In genomic region chr13:74045583-74045982, GRCh38 we compare ENCODE assay signal across 33 cellular contexts.
"Had no signal": no experiment of that assay in that cellular context is flagged by ENCODE, and none has a peak within 500 bp of the region (broad histone marks: within the 10 kb centered on the region; RNA-seq: fewer than 3 reads in every experiment).

No MANE protein-coding gene starts in this region.

- H3K27ac ChIP-seq: adrenal gland, body of pancreas, brain microvascular endothelial cell, breast epithelium, VCaP had no signal

- DNase-seq: activated B cell treated with CpG ODN at 0.5 μM for 24 hours; activated CD4-positive, alpha-beta memory T cell treated with anti-CD3 and anti-CD28 coated beads for 36 hours; activated CD4-positive, alpha-beta T cell treated with anti-CD3 and anti-CD28 coated beads for 4 hours; activated CD4-positive, alpha-beta T cell treated with anti-CD3 and anti-CD28 coated beads, Interleukin-2, amount 10 ng/mL, durations not matched to agents 24 days and 14 days; activated CD4-positive, alpha-beta T cell treated with anti-CD3 and anti-CD28 coated beads, Interleukin-2, amount 50 U/mL, for 1 hour; activated CD4-positive, alpha-beta T cell treated with anti-CD3 and anti-CD28 coated beads, Interleukin-2, amount 50 U/mL, for 4 hours; activated CD4-positive, CD25-positive, alpha-beta regulatory T cell treated with anti-CD3 and anti-CD28 coated beads, Interleukin-2, amount 50 U/mL, for 72 hours; activated CD8-positive, alpha-beta memory T cell treated with anti-CD3 and anti-CD28 coated beads for 24 hours; activated CD8-positive, alpha-beta memory T cell treated with anti-CD3 and anti-CD28 coated beads, Interleukin-2, amount 10 ng/mL, durations not matched to agents 7 days and 5 days; activated CD8-positive, alpha-beta memory T cell treated with anti-CD3 and anti-CD28 coated beads, Interleukin-2, amount 50 U/mL, for 48 hours; activated CD8-positive, alpha-beta T cell treated with anti-CD3 and anti-CD28 coated beads for 36 hours; activated effector memory CD4-positive, alpha-beta T cell treated with anti-CD3 and anti-CD28 coated beads, Interleukin-2, amount 50 U/mL, for 16 hours; activated gamma-delta T cell treated with Interleukin-2 at 50 U/mL for 16 hours; activated naive CD4-positive, alpha-beta T cell; activated naive CD4-positive, alpha-beta T cell treated with anti-CD3 and anti-CD28 coated beads for 36 hours; activated naive CD4-positive, alpha-beta T cell treated with anti-CD3 and anti-CD28 coated beads, Interleukin-2, amount 50 U/mL, for 16 hours; activated naive CD8-positive, alpha-beta T cell treated with anti-CD3 and anti-CD28 coated beads for 36 hours; activated T-cell treated with anti-CD3 and anti-CD28 coated beads, Interleukin-2, amount 50 U/mL, for 24 hours; activated T-cell treated with anti-CD3 and anti-CD28 coated beads, Interleukin-2, amount 50 U/mL, for 48 hours; adrenal gland; amniotic stem cell; aorta; body of pancreas; brain microvascular endothelial cell; central memory CD4-positive, alpha-beta T cell; T-helper 1 cell; T-helper 2 cell; T-helper 9 cell had no signal

- H3K27me3 ChIP-seq: adrenal gland, body of pancreas, brain microvascular endothelial cell, breast epithelium had no signal

- H3K4me3 Mint-ChIP-seq: activated B cell treated with CpG ODN at 0.5 μM for 24 hours; activated CD4-positive, alpha-beta memory T cell treated with anti-CD3 and anti-CD28 coated beads for 36 hours; activated CD4-positive, alpha-beta T cell treated with anti-CD3 and anti-CD28 coated beads, Interleukin-2, amount 10 ng/mL, durations not matched to agents 24 days and 14 days; activated CD8-positive, alpha-beta memory T cell treated with anti-CD3 and anti-CD28 coated beads, Interleukin-2, amount 10 ng/mL, durations not matched to agents 7 days and 5 days; activated CD8-positive, alpha-beta T cell treated with anti-CD3 and anti-CD28 coated beads for 36 hours; activated naive CD4-positive, alpha-beta T cell treated with anti-CD3 and anti-CD28 coated beads for 36 hours; activated naive CD8-positive, alpha-beta T cell treated with anti-CD3 and anti-CD28 coated beads for 36 hours; activated T-cell treated with anti-CD3 and anti-CD28 coated beads, Interleukin-2, amount 50 U/mL, for 24 hours; T-helper 1 cell treated with Interleukin-12 subunit alpha and Interleukin-12 subunit beta and Interleukin-4 antibody, amounts not matched to agents 30 μg/mL and 1 μg/mL, for 36 hours; T-helper 2 cell treated with Interferon-gamma antibody and Interleukin-4, amounts not matched to agents 5 μg/mL and 100 μg/mL, for 36 hours had no signal

- H3K27ac Mint-ChIP-seq: activated B cell treated with CpG ODN at 0.5 μM for 24 hours; activated CD4-positive, alpha-beta memory T cell treated with anti-CD3 and anti-CD28 coated beads for 36 hours; activated CD4-positive, alpha-beta T cell treated with anti-CD3 and anti-CD28 coated beads, Interleukin-2, amount 10 ng/mL, durations not matched to agents 24 days and 14 days; activated CD8-positive, alpha-beta memory T cell treated with anti-CD3 and anti-CD28 coated beads, Interleukin-2, amount 10 ng/mL, durations not matched to agents 7 days and 5 days; activated CD8-positive, alpha-beta T cell treated with anti-CD3 and anti-CD28 coated beads for 36 hours; activated naive CD4-positive, alpha-beta T cell treated with anti-CD3 and anti-CD28 coated beads for 36 hours; activated naive CD4-positive, alpha-beta T cell treated with anti-CD3 and anti-CD28 coated beads, Interleukin-2, amount 50 U/mL, for 72 hours; activated naive CD8-positive, alpha-beta T cell treated with anti-CD3 and anti-CD28 coated beads for 36 hours; activated T-cell treated with anti-CD3 and anti-CD28 coated beads, Interleukin-2, amount 50 U/mL, for 24 hours; T-helper 1 cell treated with Interleukin-12 subunit alpha and Interleukin-12 subunit beta and Interleukin-4 antibody, amounts not matched to agents 30 μg/mL and 1 μg/mL, for 36 hours; T-helper 2 cell treated with Interferon-gamma antibody and Interleukin-4, amounts not matched to agents 5 μg/mL and 100 μg/mL, for 36 hours had no signal

- H3K9me3 Mint-ChIP-seq: activated B cell treated with CpG ODN at 0.5 μM for 24 hours; activated CD4-positive, alpha-beta memory T cell treated with anti-CD3 and anti-CD28 coated beads for 36 hours; activated CD4-positive, alpha-beta T cell treated with anti-CD3 and anti-CD28 coated beads, Interleukin-2, amount 10 ng/mL, durations not matched to agents 24 days and 14 days; activated naive CD4-positive, alpha-beta T cell treated with anti-CD3 and anti-CD28 coated beads for 36 hours; activated T-cell treated with anti-CD3 and anti-CD28 coated beads, Interleukin-2, amount 50 U/mL, for 24 hours; T-helper 1 cell treated with Interleukin-12 subunit alpha and Interleukin-12 subunit beta and Interleukin-4 antibody, amounts not matched to agents 30 μg/mL and 1 μg/mL, for 36 hours; T-helper 2 cell treated with Interferon-gamma antibody and Interleukin-4, amounts not matched to agents 5 μg/mL and 100 μg/mL, for 36 hours had no signal

- H3K4me1 ChIP-seq: adrenal gland, body of pancreas, breast epithelium had no signal

- H3K36me3 ChIP-seq: adrenal gland, brain microvascular endothelial cell, breast epithelium had no signal

- H3K27me3 Mint-ChIP-seq: activated B cell treated with CpG ODN at 0.5 μM for 24 hours; activated CD4-positive, alpha-beta memory T cell treated with anti-CD3 and anti-CD28 coated beads for 36 hours; activated CD4-positive, alpha-beta T cell treated with anti-CD3 and anti-CD28 coated beads, Interleukin-2, amount 10 ng/mL, durations not matched to agents 24 days and 14 days; activated CD8-positive, alpha-beta memory T cell treated with anti-CD3 and anti-CD28 coated beads, Interleukin-2, amount 10 ng/mL, durations not matched to agents 7 days and 5 days; activated CD8-positive, alpha-beta T cell treated with anti-CD3 and anti-CD28 coated beads for 36 hours; activated naive CD8-positive, alpha-beta T cell treated with anti-CD3 and anti-CD28 coated beads for 36 hours; activated T-cell treated with anti-CD3 and anti-CD28 coated beads, Interleukin-2, amount 50 U/mL, for 24 hours had no signal

- ATAC-seq: activated CD8-positive, alpha-beta memory T cell treated with anti-CD3 and anti-CD28 coated beads, Interleukin-2, amount 10 ng/mL, durations not matched to agents 7 days and 5 days; activated CD8-positive, alpha-beta T cell treated with anti-CD3 and anti-CD28 coated beads for 36 hours; activated naive CD4-positive, alpha-beta T cell treated with anti-CD3 and anti-CD28 coated beads, Interleukin-2, amount 50 U/mL, for 72 hours; body of pancreas had no signal

- H3K4me3 ChIP-seq: adrenal gland, body of pancreas, breast epithelium had no signal

- H3K9me3 ChIP-seq: adrenal gland, body of pancreas, breast epithelium had no signal
